In genomic region chr15:91529534-91529933, GRCh38 we compare ENCODE assay signal across 13 cellular contexts.
"Had no signal": no experiment of that assay in that cellular context is flagged by ENCODE, and none has a peak within 500 bp of the region (broad histone marks: within the 10 kb centered on the region; RNA-seq: fewer than 3 reads in every experiment).

No MANE protein-coding gene starts in this region.

- DNase-seq: activated CD4-positive, CD25-positive, alpha-beta regulatory T cell treated with anti-CD3 and anti-CD28 coated beads, Interleukin-2, amount 50 U/mL, for 72 hours; activated naive CD4-positive, alpha-beta T cell treated with anti-CD3 and anti-CD28 coated beads, Interleukin-2, amount 50 U/mL, for 16 hours; amygdala; central memory CD4-positive, alpha-beta T cell; colonic mucosa; left cardiac atrium; naive B cell; ovary; sigmoid colon; stimulated activated CD4-positive, alpha-beta T cell treated with anti-CD3 and anti-CD28 coated beads, Interleukin-1b, Interleukin-23, amount 100 ng/mL, for 48 hours; stimulated activated naive CD8-positive, alpha-beta T cell treated with anti-CD3 and anti-CD28 coated beads, Interleukin-15, amount 100 ng/mL, for 72 hours; T1000 had no signal

- H3K4me1 ChIP-seq: colonic mucosa, sigmoid colon had no signal

- H3K36me3 ChIP-seq: colonic mucosa, ovary, sigmoid colon had no signal

- H3K9me3 ChIP-seq: colonic mucosa, sigmoid colon had no signal

- ATAC-seq: left cardiac atrium; stimulated activated naive CD8-positive, alpha-beta T cell treated with anti-CD3 and anti-CD28 coated beads, Interleukin-15, amount 100 ng/mL, for 72 hours had no signal

- H3K4me3 ChIP-seq: colonic mucosa, lung, ovary, sigmoid colon had no signal

- H3K27me3 ChIP-seq: colonic mucosa, ovary, sigmoid colon had no signal

- H3K27ac ChIP-seq: colonic mucosa, ovary, sigmoid colon had no signal
